ENCODE assay signal across 8 cellular contexts in genomic region chr11:66002648-66003225, GRCh38. TPM values are rescaled to one million over a fixed set of nuclear protein-coding genes. Genes with fewer than 3 reads are reported as not detected.
A peak's percentile ranks its signal among the peaks of the same experiment; 100 is the strongest.
DNase-seq lines count a peak whose midpoint lies in the region; ATAC-seq and TF ChIP-seq lines count a peak whose summit lies in the region.

No MANE protein-coding gene starts in this region.

- no peaks in the 10 kb centered on the region for H3K27me3 ChIP-seq in neutrophil

- peak; percentile 38 for ATAC-seq in GM21447 (IDR thresholded peaks at IDR 0.05; ENCODE audit: unreplicated experiment)

- H3K9me3 ChIP-seq in neutrophil = no peaks in the 10 kb centered on the region

- peak overlapping the region; percentile 76 to 99 for H3K4me3 ChIP-seq in neutrophil (ENCODE audit: low read depth in 1 of 2, low read length in 1 of 2)

- DNase-seq in DMS153 treated with DMSO at 0.1 percent for 48 hours (lab: John Stamatoyannopoulos, UW; ENCODE audit: unreplicated experiment) (peak; percentile 29), DMS153 (lab: John Stamatoyannopoulos, UW) (no peak), HT-29 (ENCODE audit: low spot score) (peak; percentile 73), fibroblast of peridontal ligament (ENCODE audit: extremely low read depth) (peak; percentile 42)
- no peak for DNase-seq in effector CD4-positive, alpha-beta T cell

- H3K4me1 ChIP-seq in neutrophil (ENCODE audit: control insufficient read depth in 1 of 2, insufficient read depth in 1 of 2, low read depth in 1 of 2, low read length in 1 of 2) = peaks cover 16 to 25% of the 10 kb centered on the region in 2 experiments

- peaks cover 26% of the 10 kb centered on the region for H3K36me3 ChIP-seq in neutrophil

- peak overlapping the region; percentile 99 for H3K27ac ChIP-seq in VCaP
- peak overlapping the region; percentile 96 for H3K27ac ChIP-seq in neutrophil

- TF ChIP-seq CTCF in VCaP (conservative IDR thresholded peaks at IDR 0.05) (peak; percentile 67), neutrophil (IDR thresholded peaks at IDR 0.05) (no peak)

RNA-seq across cellular contexts. Expression of gene BANF1, which starts 0.4 kb away (rescaled TPM):
- total RNA-seq in HT-29 (2014; rRNA removed; shearing (Covaris generic)) = 84.3 and 86.3 TPM in 2 replicates

RNA-seq across cellular contexts. Expression of gene EIF1AD, which starts 0.8 kb away (rescaled TPM):
- 36.9 and 44.7 TPM in 2 replicates for total RNA-seq in HT-29 (2014; rRNA removed; shearing (Covaris generic))

RNA-seq across cellular contexts. Expression of gene CST6, which starts 9.1 kb away (rescaled TPM):
- total RNA-seq in HT-29 (2014; rRNA removed; shearing (Covaris generic)) = 23.0 and 27.2 TPM in 2 replicates

RNA-seq across cellular contexts. Expression of gene CATSPER1, which starts 23.5 kb away (rescaled TPM):
- 0.13 and 0.44 TPM in 2 replicates for total RNA-seq in HT-29 (2014; rRNA removed; shearing (Covaris generic))

RNA-seq across cellular contexts. Expression of gene SART1, which starts 41.2 kb away (rescaled TPM):
- 86.1 and 106 TPM in 2 replicates for total RNA-seq in HT-29 (2014; rRNA removed; shearing (Covaris generic))

Comparison
In these comparisons a context has a peak if more than half of its experiments do, and no peak if none do; other contexts are left out.
1. DNase-seq: peak in DMS153 treated with DMSO at 0.1 percent for 48 hours (single experiment), HT-29 (single experiment) and fibroblast of peridontal ligament (single experiment); none in DMS153 (single experiment) and effector CD4-positive, alpha-beta T cell (single experiment).